In the genomic region with DNA sequence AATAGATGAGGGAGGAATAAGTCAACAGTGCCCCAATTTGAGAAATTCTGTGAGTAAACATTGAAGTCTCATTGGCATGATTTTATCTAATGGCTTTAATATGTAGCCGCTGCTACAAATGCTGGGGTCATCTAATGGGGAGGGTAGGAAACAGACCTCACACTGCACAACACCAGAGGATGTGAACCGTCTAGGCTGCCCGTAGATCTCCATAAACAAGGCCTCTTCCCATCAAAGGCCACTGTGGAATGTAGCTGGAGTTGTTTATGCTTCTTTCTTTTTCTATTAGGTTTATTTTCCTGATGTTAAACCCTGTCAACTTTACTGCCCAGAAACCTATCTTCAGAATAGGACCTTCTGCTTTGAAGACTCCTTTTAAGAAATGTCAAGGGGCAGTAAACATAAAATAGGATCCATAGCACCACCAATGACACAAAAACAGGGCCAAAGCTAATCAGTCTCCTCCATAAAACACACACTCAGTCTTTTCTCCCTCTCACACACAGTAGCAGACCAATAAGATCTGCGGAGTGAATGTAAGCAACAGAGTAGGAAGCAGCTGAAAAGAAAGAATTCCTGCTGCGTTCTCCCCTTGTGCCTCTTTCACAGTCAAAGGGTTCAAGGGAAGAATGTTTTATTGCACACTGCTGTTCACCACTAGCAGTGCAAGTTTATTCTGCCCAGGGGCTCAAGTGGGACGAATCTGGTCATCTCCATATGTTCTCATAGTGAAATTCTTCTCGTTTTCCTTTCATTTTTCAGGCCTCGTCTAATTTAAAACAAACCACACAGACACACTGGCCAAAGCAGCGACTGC, we compare ENCODE assay signal across 15 cellular contexts.
DNase-seq lines count a peak whose midpoint lies in the region; ATAC-seq and TF ChIP-seq lines count a peak whose summit lies in the region.
"Had no signal": no experiment of that assay in that cellular context is flagged by ENCODE, and none has a peak within 500 bp of the region (broad histone marks: within the 10 kb centered on the region; RNA-seq: fewer than 3 reads in every experiment).

No MANE protein-coding gene starts in this region.

- no peak overlapping the region for H3K4me3 ChIP-seq in endodermal cell (ENCODE audit: low read length)
- H3K4me3 ChIP-seq: HAP-1 had no signal

- BruUV-seq in Calu3 (replicated peaks; lab: Mats Ljungman, UMichigan), result no TSS peak

- intact Hi-C loops in Calu3 (cut with micrococcal nuclease; ENCODE audit: unreplicated experiment), result no loop called here

- TF ChIP-seq CTCF in endodermal cell (conservative IDR thresholded peaks at IDR 0.05) (no peak), neural crest cell (conservative IDR thresholded peaks at IDR 0.05) (no peak), Calu3 (IDR thresholded peaks at IDR 0.05; ENCODE audit: unreplicated experiment) (no peak)

- H3K4me1 Mint-ChIP-seq in stimulated activated naive CD8-positive, alpha-beta T cell treated with anti-CD3 and anti-CD28 coated beads, Interleukin-15, Interleukin-2, amounts not matched to agents 100 ng/mL and 50 ng/mL, for 24 hours (ENCODE audit: low read depth), result peaks cover 37% of the 10 kb centered on the region
- peaks cover 80% of the 10 kb centered on the region for H3K4me1 Mint-ChIP-seq in endodermal cell
- H3K4me1 Mint-ChIP-seq in neural crest cell, result peaks cover 76% of the 10 kb centered on the region
- H3K4me1 Mint-ChIP-seq in Calu3 (ENCODE audit: low read depth, unreplicated experiment), result no peaks in the 10 kb centered on the region

- peaks cover 22% of the 10 kb centered on the region for H3K27me3 Mint-ChIP-seq in stimulated activated naive CD8-positive, alpha-beta T cell treated with anti-CD3 and anti-CD28 coated beads, Interleukin-15, Interleukin-2, amounts not matched to agents 100 ng/mL and 50 ng/mL, for 24 hours
- H3K27me3 Mint-ChIP-seq in endodermal cell (ENCODE audit: insufficient read depth) (no peaks in the 10 kb centered on the region), neural crest cell (ENCODE audit: low read depth) (no peaks in the 10 kb centered on the region), Calu3 (ENCODE audit: unreplicated experiment) (no peaks in the 10 kb centered on the region)
- H3K27me3 Mint-ChIP-seq: stimulated activated naive CD8-positive, alpha-beta T cell treated with anti-CD3 and anti-CD28 coated beads, Interleukin-15, amount 100 ng/mL, for 72 hours had no signal

- H3K4me1 ChIP-seq in endodermal cell (ENCODE audit: control insufficient read depth, insufficient read depth, low read length), result peaks cover 20% of the 10 kb centered on the region

- peak overlapping the region; percentile 63 for H3K27ac Mint-ChIP-seq in stimulated activated naive CD8-positive, alpha-beta T cell treated with anti-CD3 and anti-CD28 coated beads, Interleukin-15, Interleukin-2, amounts not matched to agents 100 ng/mL and 50 ng/mL, for 24 hours
- peak overlapping the region; percentile 80 for H3K27ac Mint-ChIP-seq in endodermal cell
- H3K27ac Mint-ChIP-seq in neural crest cell (ENCODE audit: unreplicated experiment), result peak overlapping the region; percentile 93
- no peak overlapping the region for H3K27ac Mint-ChIP-seq in Calu3 (ENCODE audit: unreplicated experiment)

- DNase-seq in stimulated activated naive CD8-positive, alpha-beta T cell treated with anti-CD3 and anti-CD28 coated beads, Interleukin-15, Interleukin-2, amounts not matched to agents 100 U/mL and 50 U/mL, for 24 hours, result no peak
- DNase-seq in endodermal cell, result no peak
- no peak for DNase-seq in neural crest cell (ENCODE audit: low read depth, low spot score)
- no peak for DNase-seq in stimulated activated CD4-positive, alpha-beta T cell treated with anti-CD3 and anti-CD28 coated beads, Interleukin-4, amount 100 ng/mL, for 1 hour
- DNase-seq in Calu3, result no peak
- DNase-seq: activated CD8-positive, alpha-beta memory T cell treated with anti-CD3 and anti-CD28 coated beads for 24 hours; activated naive CD4-positive, alpha-beta T cell; NCI-H2081; NCI-H774; SHP77 treated with DMSO at 0.1 percent for 48 hours; stimulated activated naive CD8-positive, alpha-beta T cell treated with anti-CD3 and anti-CD28 coated beads, Interleukin-15, amount 100 ng/mL, for 72 hours had no signal

- H3K27me3 ChIP-seq in endodermal cell (ENCODE audit: control insufficient read depth, insufficient read depth, low read length, poor library complexity, severe bottlenecking), result no peaks in the 10 kb centered on the region

- no peaks in the 10 kb centered on the region for H3K9me3 ChIP-seq in endodermal cell (ENCODE audit: control insufficient read depth, low read length)
- H3K9me3 ChIP-seq: HAP-1 had no signal

- ATAC-seq in stimulated activated naive CD8-positive, alpha-beta T cell treated with anti-CD3 and anti-CD28 coated beads, Interleukin-15, Interleukin-2, amounts not matched to agents 100 U/mL and 50 U/mL, for 24 hours, result no peak
- no peak for ATAC-seq in HG03025 (IDR thresholded peaks at IDR 0.05; ENCODE audit: low FRiP score, unreplicated experiment)
- ATAC-seq in GM18520 (IDR thresholded peaks at IDR 0.05; ENCODE audit: unreplicated experiment), result no peak

- CTCF ChIA-PET in Calu3 (lab: Charles Lee), result interaction anchor here (0.7 to 1.3 kb wide), 2 partner anchors 77 to 931 kb away, joined by 3 read pairs; no protein-coding TSS in a partner anchor

- 80 to 85% methylated on average over 6 to 9 of the region's 9 CpGs for WGBS in endodermal cell (ENCODE audit: insufficient coverage in 1 of 2, insufficient read length in 1 of 2), 2 experiments

- no peaks in the 10 kb centered on the region for H3K9me3 Mint-ChIP-seq in stimulated activated naive CD8-positive, alpha-beta T cell treated with anti-CD3 and anti-CD28 coated beads, Interleukin-15, Interleukin-2, amounts not matched to agents 100 ng/mL and 50 ng/mL, for 24 hours
- H3K9me3 Mint-ChIP-seq in endodermal cell (no peaks in the 10 kb centered on the region), neural crest cell (no peaks in the 10 kb centered on the region), Calu3 (ENCODE audit: low read depth, unreplicated experiment) (no peaks in the 10 kb centered on the region)
- H3K9me3 Mint-ChIP-seq: stimulated activated naive CD8-positive, alpha-beta T cell treated with anti-CD3 and anti-CD28 coated beads, Interleukin-15, amount 100 ng/mL, for 72 hours had no signal

- H3K4me3 Mint-ChIP-seq in stimulated activated naive CD8-positive, alpha-beta T cell treated with anti-CD3 and anti-CD28 coated beads, Interleukin-15, Interleukin-2, amounts not matched to agents 100 ng/mL and 50 ng/mL, for 24 hours, result no peak overlapping the region
- H3K4me3 Mint-ChIP-seq in endodermal cell (no peak overlapping the region), neural crest cell (peak overlapping the region; percentile 29), Calu3 (ENCODE audit: low read depth, unreplicated experiment) (no peak overlapping the region)

- peak overlapping the region; percentile 85 for H3K27ac ChIP-seq in endodermal cell (ENCODE audit: low read depth, low read length)

- no peak overlapping the region for H3K9ac ChIP-seq in endodermal cell (ENCODE audit: extremely low read depth, low read length, poor library complexity, severe bottlenecking)

- peaks cover 7% of the 10 kb centered on the region for H3K36me3 ChIP-seq in endodermal cell (ENCODE audit: control insufficient read depth, insufficient read depth, low read length)
- H3K36me3 ChIP-seq: HAP-1 had no signal

- no peaks in the 10 kb centered on the region for H3K36me3 Mint-ChIP-seq in stimulated activated naive CD8-positive, alpha-beta T cell treated with anti-CD3 and anti-CD28 coated beads, Interleukin-15, Interleukin-2, amounts not matched to agents 100 ng/mL and 50 ng/mL, for 24 hours (ENCODE audit: low read depth)
- H3K36me3 Mint-ChIP-seq in endodermal cell (ENCODE audit: low read depth) (peaks cover 3% of the 10 kb centered on the region), neural crest cell (ENCODE audit: low read depth) (peaks cover 3% of the 10 kb centered on the region), Calu3 (ENCODE audit: insufficient read depth, unreplicated experiment) (no peaks in the 10 kb centered on the region)
